Comparison of ENCODE assay signal across 14 cellular contexts in the genomic region with DNA sequence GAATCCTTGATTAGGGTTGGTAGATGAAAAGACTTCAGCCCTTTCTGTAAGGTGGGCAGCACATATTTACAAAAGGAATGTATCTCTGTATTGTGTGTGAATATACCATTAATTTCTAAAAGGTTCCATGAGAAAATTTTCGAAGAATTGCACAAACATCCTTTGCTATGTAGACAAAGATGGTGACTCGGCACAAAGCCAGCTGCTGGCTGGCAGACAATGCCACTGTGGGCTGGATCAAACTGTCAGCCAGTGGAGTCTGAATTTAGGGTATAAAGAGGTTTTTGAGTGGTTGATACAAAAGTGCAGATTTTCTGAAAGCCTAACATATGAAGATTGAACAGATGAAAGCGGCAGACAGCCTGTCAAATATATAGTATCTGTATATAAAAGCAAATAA. TPM values are rescaled to one million over a fixed set of nuclear protein-coding genes. Genes with fewer than 3 reads are reported as not detected.
DNase-seq lines count a peak whose midpoint lies in the region; ATAC-seq and TF ChIP-seq lines count a peak whose summit lies in the region.
"Had no signal": no experiment of that assay in that cellular context is flagged by ENCODE, and none has a peak within 500 bp of the region (broad histone marks: within the 10 kb centered on the region; RNA-seq: fewer than 3 reads in every experiment).

No MANE protein-coding gene starts in this region.

- no peak overlapping the region for H2BK5ac ChIP-seq in IMR-90 (ENCODE audit: low read depth, low read length, poor library complexity, severe bottlenecking)

- H4K5ac ChIP-seq in IMR-90 (ENCODE audit: low read depth, low read length), result no peak overlapping the region

- H2AFZ ChIP-seq in IMR-90 (replicated peaks; ENCODE audit: low read length, poor library complexity), result no peak overlapping the region

- peaks cover 65% of the 10 kb centered on the region for H3K4me1 Mint-ChIP-seq in CD8-positive, alpha-beta T cell (ENCODE audit: low read depth)
- peaks cover 62% of the 10 kb centered on the region for H3K4me1 Mint-ChIP-seq in activated CD8-positive, alpha-beta T cell treated with anti-CD3 and anti-CD28 coated beads for 36 hours (ENCODE audit: low read depth)

- no peak for TF ChIP-seq POLR2A in IMR-90 (IDR thresholded peaks at IDR 0.05; ENCODE audit: low read depth, low read length)

- no peak overlapping the region for H3K4ac ChIP-seq in IMR-90 (ENCODE audit: low read depth, low read length)

- POLR2A ChIA-PET in CD8-positive, alpha-beta T cell (lab: Charles Lee), result interaction anchor here (0.7 to 5.9 kb wide), 9 partner anchors 11 to 203 kb away, joined by 3 to 77 read pairs (median 4); partner anchors contain the start of genes CNGA1 and NIPAL1
- POLR2A ChIA-PET in IMR-90 (lab: Charles Lee; ENCODE audit: unreplicated experiment), result no interaction called here
- POLR2A ChIA-PET in activated CD8-positive, alpha-beta T cell treated with anti-CD3 and anti-CD28 coated beads for 36 hours (lab: Charles Lee), result interaction anchor here (1.1 to 4.8 kb wide), 4 partner anchors 12 to 34 kb away, joined by 3 to 49 read pairs (median 4); no protein-coding TSS in a partner anchor

- H3K14ac ChIP-seq in IMR-90 (replicated peaks; ENCODE audit: low read depth, low read length), result no peak overlapping the region

- intact Hi-C loops in CD8-positive, alpha-beta T cell (cut with DNase I, micrococcal nuclease), result loop anchor here (1.0 to 10.0 kb wide), 11 partner anchors 10 to 677 kb away; partner anchors contain the start of genes NFXL1 (in 2 of the 2), CNGA1 (in 1 of the 2), COMMD8 (in 1 of the 2) and NIPAL1 (in 1 of the 2)
- intact Hi-C loops in IMR-90 (cut with micrococcal nuclease), result loop anchor here (5.0 kb wide), 2 partner anchors 122 to 408 kb away; partner anchors contain the start of genes CNGA1 and NIPAL1
- intact Hi-C loops in activated CD8-positive, alpha-beta T cell treated with anti-CD3 and anti-CD28 coated beads for 36 hours (cut with micrococcal nuclease), result loop anchor here (2.0 to 5.0 kb wide), 2 partner anchors 15 to 203 kb away; partner anchors contain the start of gene SLAIN2

- no peaks in the 10 kb centered on the region for H3K27me3 Mint-ChIP-seq in CD8-positive, alpha-beta T cell (ENCODE audit: low read depth)
- H3K27me3 Mint-ChIP-seq in activated CD8-positive, alpha-beta T cell treated with anti-CD3 and anti-CD28 coated beads for 36 hours, result no peaks in the 10 kb centered on the region

- H3K9me3 ChIP-seq in CD8-positive, alpha-beta T cell (ENCODE audit: low read length), result no peaks in the 10 kb centered on the region
- H3K9me3 ChIP-seq in IMR-90 (ENCODE audit: control insufficient read depth, insufficient read depth, low read length), result no peaks in the 10 kb centered on the region

- no peak overlapping the region for H2BK15ac ChIP-seq in IMR-90 (ENCODE audit: low read depth, low read length)

- peak in 5 of 7 experiments; percentile 25 to 64 (median 50) for DNase-seq in CD8-positive, alpha-beta T cell
- DNase-seq in IMR-90 (peak; percentile 32), hepatic stellate cell (ENCODE audit: low spot score) (peak; percentile 21), SIG-M5 treated with dmso at 0.1 percent for 504 hours (lab: John Stamatoyannopoulos, UW; ENCODE audit: unreplicated experiment) (no peak)
- peak; percentile 48 for DNase-seq in activated CD8-positive, alpha-beta T cell treated with anti-CD3 and anti-CD28 coated beads for 36 hours
- no peak for DNase-seq in stimulated activated CD4-positive, alpha-beta T cell treated with anti-CD3 and anti-CD28 coated beads, Interleukin-2, amount 100 ng/mL, for 48 hours
- DNase-seq: mesendoderm, NCI-H1092 treated with DMSO at 0.1 percent for 48 hours had no signal

- H3K18ac ChIP-seq in IMR-90 (ENCODE audit: low read depth, low read length), result no peak overlapping the region

- H3K56ac ChIP-seq in IMR-90 (ENCODE audit: extremely low read depth, insufficient read depth, low read length), result no peak overlapping the region

- H4K8ac ChIP-seq in IMR-90 (ENCODE audit: low read depth in 2 of 2, low read length in 2 of 2), result no peak overlapping the region

- H3K36me3 ChIP-seq in CD8-positive, alpha-beta T cell (ENCODE audit: insufficient read depth, low read length), result no peaks in the 10 kb centered on the region
- no peaks in the 10 kb centered on the region; the same call in 1 of the 2 replicates for H3K36me3 ChIP-seq in IMR-90 (ENCODE audit: control insufficient read depth, insufficient read depth, low read length)

- CTCF ChIA-PET in CD8-positive, alpha-beta T cell (lab: Charles Lee), result interaction anchor here (0.8 to 7.3 kb wide), 9 partner anchors 10 to 206 kb away, joined by 3 to 174 read pairs (median 6); no protein-coding TSS in a partner anchor
- CTCF ChIA-PET in IMR-90 (lab: Yijun Ruan, JAX), result interaction anchor here (0.9 to 1.6 kb wide), 3 partner anchors 10 to 304 kb away, joined by 3 to 5 read pairs (median 3); no protein-coding TSS in a partner anchor
- CTCF ChIA-PET in activated CD8-positive, alpha-beta T cell treated with anti-CD3 and anti-CD28 coated beads for 36 hours (lab: Charles Lee), result interaction anchor here (0.9 to 7.7 kb wide), 21 partner anchors 10 to 206 kb away, joined by 3 to 185 read pairs (median 5); no protein-coding TSS in a partner anchor

- no peaks in the 10 kb centered on the region for H4K20me1 ChIP-seq in IMR-90 (ENCODE audit: insufficient read depth, low read length)

- H2BK20ac ChIP-seq in IMR-90 (ENCODE audit: low read depth, low read length), result no peak overlapping the region; the same call in 1 of the 2 replicates

- H3K27ac ChIP-seq in CD8-positive, alpha-beta T cell (ENCODE audit: low read depth, low read length), result peak overlapping the region; percentile 12
- H3K27ac ChIP-seq in IMR-90 (ENCODE audit: insufficient read depth, low read length), result no peak overlapping the region
- H3K27ac ChIP-seq: epithelial cell of prostate had no signal

- H3K9ac ChIP-seq in IMR-90 (ENCODE audit: low read depth, low read length), result no peak overlapping the region

- H3K9me3 Mint-ChIP-seq in CD8-positive, alpha-beta T cell, result no peaks in the 10 kb centered on the region
- H3K9me3 Mint-ChIP-seq in activated CD8-positive, alpha-beta T cell treated with anti-CD3 and anti-CD28 coated beads for 36 hours, result no peaks in the 10 kb centered on the region
- H3K9me3 Mint-ChIP-seq: activated T-helper 2 cell treated with anti-CD3 and anti-CD28 coated beads, Interferon-gamma antibody, Interleukin-2, Interleukin-4, amounts not matched to agents 10 μg/mL and 5 μg/mL and 100 μg/mL, durations not matched to agents 14 hours and 24 hours and 36 hours had no signal

- no peaks in the 10 kb centered on the region for H3K36me3 Mint-ChIP-seq in CD8-positive, alpha-beta T cell
- H3K36me3 Mint-ChIP-seq in activated CD8-positive, alpha-beta T cell treated with anti-CD3 and anti-CD28 coated beads for 36 hours (ENCODE audit: low read depth), result peaks cover 30% of the 10 kb centered on the region

- in situ Hi-C loops in IMR-90 (cut with MboI; ENCODE audit: low sequenced_read_pairs), result loop anchor here (10.0 kb wide), 1 partner anchor 405 kb away; no protein-coding TSS in a partner anchor

- dilution Hi-C loops in IMR-90 (cut with HindIII; ENCODE audit: low sequenced_read_pairs, unreplicated experiment), result no loop called here

- no TSS peak for BruUV-seq in IMR-90 (replicated peaks; lab: Mats Ljungman, UMichigan)

- TF ChIP-seq CTCF in CD8-positive, alpha-beta T cell (IDR thresholded peaks at IDR 0.05), result no peak
- no peak for TF ChIP-seq CTCF in IMR-90 (conservative IDR thresholded peaks at IDR 0.05; ENCODE audit: low read depth, low read length)
- TF ChIP-seq CTCF in activated CD8-positive, alpha-beta T cell treated with anti-CD3 and anti-CD28 coated beads for 36 hours (IDR thresholded peaks at IDR 0.05), result no peak

- no peak overlapping the region for H2AK9ac ChIP-seq in IMR-90 (replicated peaks; ENCODE audit: low read depth, low read length, poor library complexity)

- WGBS in IMR-90 (ENCODE audit: extremely low coverage in 2 of 2, insufficient read length in 1 of 2), 2 experiments, result no CpG with 5 or more reads among the region's 3 CpGs

- H3K27me3 ChIP-seq in CD8-positive, alpha-beta T cell (ENCODE audit: insufficient read depth, low read length), result no peaks in the 10 kb centered on the region
- H3K27me3 ChIP-seq in IMR-90 (ENCODE audit: control insufficient read depth, insufficient read depth, low read length), result no peaks in the 10 kb centered on the region

- H3K4me2 ChIP-seq in IMR-90 (ENCODE audit: low read depth, low read length), result no peak overlapping the region
- H3K4me2 ChIP-seq: smooth muscle cell had no signal

- no peak overlapping the region for H2AK5ac ChIP-seq in IMR-90 (ENCODE audit: low read depth, low read length)

- no peak overlapping the region for H3K23ac ChIP-seq in IMR-90 (ENCODE audit: low read depth, low read length)

- no peaks in the 10 kb centered on the region for H3K79me1 ChIP-seq in IMR-90 (ENCODE audit: low read depth in 1 of 2, low read length in 2 of 2)

- H2BK120ac ChIP-seq in IMR-90 (ENCODE audit: low read depth, low read length), result no peak overlapping the region

- ATAC-seq in CD8-positive, alpha-beta T cell, result peak; percentile 12
- peak; percentile 46; the same call in 1 of the 2 replicates for ATAC-seq in IMR-90 (ENCODE audit: low read depth)
- no peak for ATAC-seq in activated CD8-positive, alpha-beta T cell treated with anti-CD3 and anti-CD28 coated beads for 36 hours
- no peak for ATAC-seq in HG03097 (IDR thresholded peaks at IDR 0.05; ENCODE audit: low FRiP score, unreplicated experiment)
- ATAC-seq in GM21381 (IDR thresholded peaks at IDR 0.05; ENCODE audit: unreplicated experiment), result no peak
- ATAC-seq: Right ventricle myocardium inferior had no signal

- peak overlapping the region; percentile 59 for H3K4me3 Mint-ChIP-seq in CD8-positive, alpha-beta T cell
- no peak overlapping the region for H3K4me3 Mint-ChIP-seq in activated CD8-positive, alpha-beta T cell treated with anti-CD3 and anti-CD28 coated beads for 36 hours

- no peak overlapping the region for H3K4me3 ChIP-seq in CD8-positive, alpha-beta T cell (ENCODE audit: low read depth, low read length)
- no peak overlapping the region for H3K4me3 ChIP-seq in IMR-90 (ENCODE audit: insufficient read depth, low read depth, low read length)
- H3K4me3 ChIP-seq: smooth muscle cell had no signal

- peaks cover 60% of the 10 kb centered on the region for H3K4me1 ChIP-seq in CD8-positive, alpha-beta T cell (ENCODE audit: insufficient read depth, low read length)
- H3K4me1 ChIP-seq in IMR-90 (ENCODE audit: control insufficient read depth, insufficient read depth, low read length), result no peaks in the 10 kb centered on the region

- TF ChIP-seq RAD21 in IMR-90 (IDR thresholded peaks at IDR 0.05; ENCODE audit: low read length), result no peak

- H4K91ac ChIP-seq in IMR-90 (ENCODE audit: insufficient read depth, low read depth, low read length), result no peak overlapping the region

- peak overlapping the region; percentile 92 for H3K27ac Mint-ChIP-seq in CD8-positive, alpha-beta T cell
- H3K27ac Mint-ChIP-seq in activated CD8-positive, alpha-beta T cell treated with anti-CD3 and anti-CD28 coated beads for 36 hours, result peak overlapping the region; percentile 94

- H3K9me1 ChIP-seq in IMR-90 (ENCODE audit: insufficient read depth, low read length), result no peaks in the 10 kb centered on the region

RNA-seq across cellular contexts. Expression of gene TXK, which starts 5.6 kb away (rescaled TPM):
- 10 to 100 TPM; 57.3 to 66.3 TPM for total RNA-seq in CD8-positive, alpha-beta T cell
- total RNA-seq in IMR-90 (2012; rRNA removed), result not detected in 2 replicates
- not detected in 2 replicates for polyA plus RNA-seq in IMR-90 (2012; rRNA removed)
- not detected in 2 replicates for polyA plus RNA-seq in IMR-90 (2012; cell fraction: cytosol; rRNA removed)
- polyA plus RNA-seq in IMR-90 (2012; cell fraction: nucleus; rRNA removed; ENCODE audit: low replicate concordance), result 0.09 TPM in 1 of 2 replicates, not detected in the other
- total RNA-seq in activated CD8-positive, alpha-beta T cell treated with anti-CD3 and anti-CD28 coated beads for 36 hours, result 10 to 100 TPM; 20.6 to 23.5 TPM
- polyA plus RNA-seq: smooth muscle cell had no signal

Comparison
In these comparisons a context has a peak if more than half of its experiments do, and no peak if none do; other contexts are left out.
1. ATAC-seq: peak in CD8-positive, alpha-beta T cell (single experiment) and IMR-90 (single experiment); none in activated CD8-positive, alpha-beta T cell treated with anti-CD3 and anti-CD28 coated beads for 36 hours (single experiment), HG03097 (single experiment) and GM21381 (single experiment).
2. DNase-seq: peak in CD8-positive, alpha-beta T cell (5 of 7), IMR-90 (single experiment), activated CD8-positive, alpha-beta T cell treated with anti-CD3 and anti-CD28 coated beads for 36 hours (single experiment) and hepatic stellate cell (single experiment); none in SIG-M5 treated with dmso at 0.1 percent for 504 hours (single experiment) and stimulated activated CD4-positive, alpha-beta T cell treated with anti-CD3 and anti-CD28 coated beads, Interleukin-2, amount 100 ng/mL, for 48 hours (0 of 2).
3. RNA of gene TXK, which starts 5.6 kb away (total RNA-seq): 57.3 to 66.3 TPM in CD8-positive, alpha-beta T cell and 20.6 to 23.5 TPM in activated CD8-positive, alpha-beta T cell treated with anti-CD3 and anti-CD28 coated beads for 36 hours; not detected in IMR-90; every median in the first group is over 10 times any median in the second.